ENCODE assay signal across 18 cellular contexts in genomic region chr7:143519411-143520131, GRCh38. TPM values are rescaled to one million over a fixed set of nuclear protein-coding genes. Genes with fewer than 3 reads are reported as not detected.
DNase-seq lines count a peak whose midpoint lies in the region; ATAC-seq and TF ChIP-seq lines count a peak whose summit lies in the region.
"Had no signal": no experiment of that assay in that cellular context is flagged by ENCODE, and none has a peak within 500 bp of the region (broad histone marks: within the 10 kb centered on the region; RNA-seq: fewer than 3 reads in every experiment).

No MANE protein-coding gene starts in this region.

- peaks cover 3% of the 10 kb centered on the region for H3K27me3 ChIP-seq in A673 (replicated peaks; ENCODE audit: insufficient read depth, low read depth, low read length, poor library complexity)
- H3K27me3 ChIP-seq: body of pancreas, esophagus muscularis mucosa, neutrophil, suprapubic skin had no signal

- ATAC-seq in stimulated activated memory B cell treated with anti-CD40 and anti-IgM and Interleukin-4, amounts not matched to agents 10 μg/mL and 1 μg/mL and 100 μg/mL, for 72 hours = no peak
- ATAC-seq in stimulated activated naive CD8-positive, alpha-beta T cell treated with anti-CD3 and anti-CD28 coated beads, Interleukin-15, Interleukin-2, amounts not matched to agents 100 U/mL and 50 U/mL, for 24 hours = no peak
- ATAC-seq: body of pancreas, left colon had no signal

- H3K36me3 Mint-ChIP-seq in stimulated activated memory B cell treated with anti-CD40 and anti-IgM and Interleukin-4, amounts not matched to agents 10 μg/mL and 1 μg/mL and 100 μg/mL, for 72 hours = no peaks in the 10 kb centered on the region

- no peaks in the 10 kb centered on the region for H3K9me3 Mint-ChIP-seq in stimulated activated memory B cell treated with anti-CD40 and anti-IgM and Interleukin-4, amounts not matched to agents 10 μg/mL and 1 μg/mL and 100 μg/mL, for 72 hours
- H3K9me3 Mint-ChIP-seq: activated T-cell treated with anti-CD3 and anti-CD28 coated beads, Interleukin-2, amount 50 U/mL, for 24 hours had no signal

- POLR2A ChIA-PET in A673 (lab: Charles Lee; ENCODE audit: low non-redundant PET) = no interaction called here

- intact Hi-C loops in A673 (cut with micrococcal nuclease; ENCODE audit: unreplicated experiment) = no loop called here

- H3K4me1 ChIP-seq in A673 (ENCODE audit: insufficient read depth, low read length, poor library complexity, severe bottlenecking) = no peaks in the 10 kb centered on the region
- H3K4me1 ChIP-seq: body of pancreas had no signal

- H3K4me3 ChIP-seq in A673 (ENCODE audit: low read depth, low read length, poor library complexity, severe bottlenecking) (no peak overlapping the region), astrocyte of the spinal cord (ENCODE audit: low read depth, low read length) (peak overlapping the region; percentile 12)
- H3K4me3 ChIP-seq: body of pancreas, esophagus muscularis mucosa, suprapubic skin had no signal

- H3K4me1 Mint-ChIP-seq in stimulated activated memory B cell treated with anti-CD40 and anti-IgM and Interleukin-4, amounts not matched to agents 10 μg/mL and 1 μg/mL and 100 μg/mL, for 72 hours = no peaks in the 10 kb centered on the region

- no peak for TF ChIP-seq CTCF in A673 (conservative IDR thresholded peaks at IDR 0.05; ENCODE audit: low read depth, low read length)
- TF ChIP-seq CTCF in astrocyte of the spinal cord (IDR thresholded peaks at IDR 0.05; ENCODE audit: low read depth, low read length) = no peak

- CTCF ChIA-PET in A673 (lab: Charles Lee) = no interaction called here

- H3K4me3 Mint-ChIP-seq in stimulated activated memory B cell treated with anti-CD40 and anti-IgM and Interleukin-4, amounts not matched to agents 10 μg/mL and 1 μg/mL and 100 μg/mL, for 72 hours = no peak overlapping the region
- H3K4me3 Mint-ChIP-seq: activated T-cell treated with anti-CD3 and anti-CD28 coated beads, Interleukin-2, amount 50 U/mL, for 24 hours had no signal

- in situ Hi-C loops in astrocyte of the spinal cord (cut with HindIII; ENCODE audit: low sequenced_read_pairs) = no loop called here

- peaks cover 33% of the 10 kb centered on the region for H3K27me3 Mint-ChIP-seq in stimulated activated memory B cell treated with anti-CD40 and anti-IgM and Interleukin-4, amounts not matched to agents 10 μg/mL and 1 μg/mL and 100 μg/mL, for 72 hours
- H3K27me3 Mint-ChIP-seq: activated T-cell treated with anti-CD3 and anti-CD28 coated beads, Interleukin-2, amount 50 U/mL, for 24 hours had no signal

- H3K27ac Mint-ChIP-seq in stimulated activated memory B cell treated with anti-CD40 and anti-IgM and Interleukin-4, amounts not matched to agents 10 μg/mL and 1 μg/mL and 100 μg/mL, for 72 hours = no peak overlapping the region
- H3K27ac Mint-ChIP-seq: activated T-cell treated with anti-CD3 and anti-CD28 coated beads, Interleukin-2, amount 50 U/mL, for 24 hours had no signal

- peak; percentile 27 for DNase-seq in A673 (ENCODE audit: low spot score)
- peak; percentile 2 for DNase-seq in M059J (ENCODE audit: low read depth)
- DNase-seq in astrocyte of the spinal cord (ENCODE audit: low read depth, low spot score) = peak; percentile 91
- peak; percentile 66 for DNase-seq in left kidney (ENCODE audit: low read depth, low spot score)
- DNase-seq in NCI-H526 (lab: John Stamatoyannopoulos, UW) = no peak
- no peak for DNase-seq in stimulated activated naive CD8-positive, alpha-beta T cell treated with anti-CD3 and anti-CD28 coated beads, Interleukin-15, Interleukin-2, amounts not matched to agents 100 U/mL and 50 U/mL, for 24 hours
- DNase-seq in caudate nucleus (lab: John Stamatoyannopoulos, UW) = no peak
- DNase-seq: activated T-cell treated with anti-CD3 and anti-CD28 coated beads, Interleukin-2, amount 50 U/mL, for 24 hours; AML-193; GF-D8; left colon; NCI-H2029; stimulated activated CD4-positive, alpha-beta T cell treated with anti-CD3 and anti-CD28 coated beads, Interleukin-4, amount 100 ng/mL, for 4 hours had no signal

- BruUV-seq in A673 (replicated peaks; lab: Mats Ljungman, UMichigan) = no TSS peak

- no peaks in the 10 kb centered on the region for H3K9me3 ChIP-seq in A673 (ENCODE audit: low read depth, low read length, poor library complexity, severe bottlenecking)
- H3K9me3 ChIP-seq: body of pancreas, esophagus muscularis mucosa, neutrophil, suprapubic skin had no signal

- no peak overlapping the region for H3K27ac ChIP-seq in A673 (ENCODE audit: low read depth, low read length, poor library complexity, severe bottlenecking)
- H3K27ac ChIP-seq in caudate nucleus (ENCODE audit: low read depth, low read length) = no peak overlapping the region
- H3K27ac ChIP-seq: body of pancreas, esophagus muscularis mucosa, neutrophil, suprapubic skin had no signal

- H3K36me3 ChIP-seq in A673 (ENCODE audit: insufficient read depth, low read length, poor library complexity, severe bottlenecking) = no peaks in the 10 kb centered on the region
- H3K36me3 ChIP-seq: esophagus muscularis mucosa, neutrophil, suprapubic skin had no signal

RNA-seq across cellular contexts. Expression of gene TAS2R41, which starts 41.9 kb away (rescaled TPM):
- not detected in 2 replicates for total RNA-seq in A673 (2021)
- not detected in 2 replicates for total RNA-seq in M059J (2014; rRNA removed; shearing (Covaris generic))
- total RNA-seq: body of pancreas, left colon, suprapubic skin had no signal

RNA-seq across cellular contexts. Expression of gene CTAGE15, which starts 52.0 kb away (rescaled TPM):
- total RNA-seq in A673 (2021) = not detected in 2 replicates
- 0.27 TPM in 1 of 2 replicates, not detected in the other for total RNA-seq in M059J (2014; rRNA removed; shearing (Covaris generic))

Comparison
In these comparisons a context has a peak if more than half of its experiments do, and no peak if none do; other contexts are left out.
1. DNase-seq: peak in A673 (single experiment), M059J (single experiment), astrocyte of the spinal cord (single experiment) and left kidney (single experiment); none in NCI-H526 (0 of 2), stimulated activated naive CD8-positive, alpha-beta T cell treated with anti-CD3 and anti-CD28 coated beads, Interleukin-15, Interleukin-2, amounts not matched to agents 100 U/mL and 50 U/mL, for 24 hours (single experiment) and caudate nucleus (0 of 61).